ENCODE assay signal across 23 cellular contexts in the genomic region with DNA sequence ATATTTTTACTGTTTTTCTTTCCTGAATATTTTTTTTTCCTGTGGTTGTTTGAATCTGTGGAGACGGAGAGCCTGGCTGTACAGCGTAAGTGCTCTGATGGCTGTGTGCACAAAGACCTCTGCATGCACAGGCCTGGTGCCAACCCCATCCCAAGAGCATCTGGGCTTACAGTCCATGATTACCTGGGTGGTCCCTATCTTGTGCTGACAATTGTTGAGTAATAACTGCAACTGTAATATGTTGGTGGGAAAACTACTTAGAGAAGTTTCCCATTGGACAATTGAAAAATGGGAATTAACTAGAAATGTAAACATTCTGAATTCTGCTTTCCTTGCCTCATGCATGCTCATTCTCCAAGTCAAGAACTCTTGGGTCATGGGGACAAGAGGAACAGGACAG.
"Had no signal": no experiment of that assay in that cellular context is flagged by ENCODE, and none has a peak within 500 bp of the region (broad histone marks: within the 10 kb centered on the region; RNA-seq: fewer than 3 reads in every experiment).

No MANE protein-coding gene starts in this region.

- H3K27me3 ChIP-seq: brain microvascular endothelial cell had no signal

- H3K9me3 Mint-ChIP-seq: activated CD8-positive, alpha-beta T cell treated with anti-CD3 and anti-CD28 coated beads for 36 hours; activated naive CD8-positive, alpha-beta T cell treated with anti-CD3 and anti-CD28 coated beads for 36 hours; activated T-cell treated with anti-CD3 and anti-CD28 coated beads, Interleukin-2, amount 50 U/mL, for 72 hours; activated T-helper 17 cell treated with anti-CD3 and anti-CD28 coated beads, Interleukin-2, amount 50 U/mL, for 72 hours; central memory CD8-positive, alpha-beta T cell had no signal

- H3K36me3 ChIP-seq: brain microvascular endothelial cell had no signal

- H3K4me1 Mint-ChIP-seq: activated CD4-positive, alpha-beta T cell treated with anti-CD3 and anti-CD28 coated beads, Interleukin-2, amount 10 ng/mL, durations not matched to agents 24 days and 14 days; activated naive CD8-positive, alpha-beta T cell treated with anti-CD3 and anti-CD28 coated beads for 36 hours; activated T-helper 17 cell treated with anti-CD3 and anti-CD28 coated beads, Interleukin-2, amount 50 U/mL, for 72 hours; central memory CD8-positive, alpha-beta T cell had no signal

- H3K4me3 Mint-ChIP-seq: activated CD4-positive, alpha-beta T cell treated with anti-CD3 and anti-CD28 coated beads, Interleukin-2, amount 10 ng/mL, durations not matched to agents 24 days and 14 days; activated CD8-positive, alpha-beta T cell treated with anti-CD3 and anti-CD28 coated beads for 36 hours; activated naive CD8-positive, alpha-beta T cell treated with anti-CD3 and anti-CD28 coated beads for 36 hours; activated T-cell treated with anti-CD3 and anti-CD28 coated beads, Interleukin-2, amount 50 U/mL, for 72 hours; activated T-helper 17 cell treated with anti-CD3 and anti-CD28 coated beads, Interleukin-2, amount 50 U/mL, for 72 hours; central memory CD8-positive, alpha-beta T cell had no signal

- H3K27ac Mint-ChIP-seq: activated CD4-positive, alpha-beta T cell treated with anti-CD3 and anti-CD28 coated beads, Interleukin-2, amount 10 ng/mL, durations not matched to agents 24 days and 14 days; activated CD8-positive, alpha-beta T cell treated with anti-CD3 and anti-CD28 coated beads for 36 hours; activated naive CD8-positive, alpha-beta T cell treated with anti-CD3 and anti-CD28 coated beads for 36 hours; activated T-cell treated with anti-CD3 and anti-CD28 coated beads, Interleukin-2, amount 50 U/mL, for 72 hours; activated T-helper 17 cell treated with anti-CD3 and anti-CD28 coated beads, Interleukin-2, amount 50 U/mL, for 72 hours had no signal

- H3K27ac ChIP-seq: brain microvascular endothelial cell, PC-9, RWPE1, SK-N-MC had no signal

- H3K36me3 Mint-ChIP-seq: activated naive CD8-positive, alpha-beta T cell treated with anti-CD3 and anti-CD28 coated beads for 36 hours had no signal

- H3K4me3 ChIP-seq: PC-9, SK-N-MC had no signal

- DNase-seq: activated CD4-positive, alpha-beta T cell treated with anti-CD3 and anti-CD28 coated beads, Interleukin-2, amount 10 ng/mL, durations not matched to agents 24 days and 14 days; activated CD4-positive, alpha-beta T cell treated with anti-CD3 and anti-CD28 coated beads, Interleukin-2, amount 50 U/mL, for 4 hours; activated CD8-positive, alpha-beta T cell treated with anti-CD3 and anti-CD28 coated beads for 36 hours; activated effector memory CD4-positive, alpha-beta T cell treated with anti-CD3 and anti-CD28 coated beads, Interleukin-2, amount 50 U/mL, for 16 hours; activated naive CD4-positive, alpha-beta T cell; activated naive CD4-positive, alpha-beta T cell treated with anti-CD3 and anti-CD28 coated beads, Interleukin-2, amount 50 U/mL, for 16 hours; activated naive CD8-positive, alpha-beta T cell treated with anti-CD3 and anti-CD28 coated beads for 36 hours; activated T-cell treated with anti-CD3 and anti-CD28 coated beads, Interleukin-2, amount 50 U/mL, for 1 hour; activated T-cell treated with anti-CD3 and anti-CD28 coated beads, Interleukin-2, amount 50 U/mL, for 72 hours; amniotic stem cell; aorta; brain microvascular endothelial cell; Karpas-422; KBM-7; NCI-H1436 treated with DMSO at 0.1 percent for 48 hours; NCI-H345; PC-9; SIG-M5; T1000 had no signal

- H3K27me3 Mint-ChIP-seq: activated CD8-positive, alpha-beta T cell treated with anti-CD3 and anti-CD28 coated beads for 36 hours; activated naive CD8-positive, alpha-beta T cell treated with anti-CD3 and anti-CD28 coated beads for 36 hours; activated T-helper 17 cell treated with anti-CD3 and anti-CD28 coated beads, Interleukin-2, amount 50 U/mL, for 72 hours had no signal
